7 cellular contexts compared by ENCODE assay signal in the genomic region with DNA sequence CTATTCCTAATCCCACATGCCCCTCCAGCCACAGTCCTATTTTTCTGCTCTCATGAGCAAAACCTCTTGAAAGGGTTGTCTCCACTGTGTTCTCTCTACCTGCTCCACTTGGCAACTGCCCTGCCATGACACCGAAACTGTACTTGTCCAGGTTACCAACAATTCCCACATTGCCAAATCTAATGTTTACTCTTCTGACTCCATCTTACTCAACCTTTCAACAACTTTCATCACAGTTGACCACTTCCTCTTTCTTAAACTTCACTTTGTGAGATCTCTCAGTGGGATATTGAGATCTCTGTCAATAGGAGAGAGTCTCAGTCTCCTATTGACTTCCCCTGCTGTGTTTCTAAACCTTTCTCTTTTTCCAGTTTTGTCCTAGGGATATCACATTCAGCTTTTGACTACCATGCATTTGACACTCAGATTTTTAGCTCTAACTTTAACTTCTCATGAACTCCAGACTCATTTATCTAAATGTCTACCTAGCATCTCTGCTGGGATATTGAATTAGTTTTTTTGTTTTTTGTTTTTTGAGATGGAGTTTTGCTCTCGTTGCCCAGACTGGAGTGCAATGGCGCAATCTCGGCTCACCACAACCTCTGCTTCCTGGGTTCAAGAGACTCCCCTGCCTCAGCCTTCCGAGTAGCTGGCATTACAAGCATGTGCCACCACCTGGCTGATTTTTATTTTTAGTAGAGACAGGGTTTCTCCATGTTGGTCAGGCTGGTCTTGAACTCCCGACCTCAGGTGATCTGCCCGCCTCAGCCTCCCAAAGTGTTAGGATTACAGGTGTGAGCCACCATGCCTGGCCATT.
A peak's percentile ranks its signal among the peaks of the same experiment; 100 is the strongest.
DNase-seq lines count a peak whose midpoint lies in the region; ATAC-seq and TF ChIP-seq lines count a peak whose summit lies in the region.
"Not testable (repeated sequence)": the region's sequence is repeated elsewhere in the genome, so short reads cannot be mapped to it uniquely, and the experiment has no call there.

No MANE protein-coding gene starts in this region.

- H3K36me3 ChIP-seq in OCI-LY1 (ENCODE audit: insufficient read depth, low read length), result not testable (repeated sequence)
- H3K36me3 ChIP-seq in naive thymus-derived CD4-positive, alpha-beta T cell (ENCODE audit: control insufficient read depth in 2 of 3, insufficient read depth in 3 of 3, low read length in 3 of 3), result peaks cover 0 to 10% (median 0%) of the 10 kb centered on the region in 3 experiments

- not testable (repeated sequence) for H3F3A ChIP-seq in OCI-LY1 (ENCODE audit: insufficient read depth, low read length)

- not testable (repeated sequence) for H3K4me3 Mint-ChIP-seq in activated CD4-positive, alpha-beta T cell treated with anti-CD3 and anti-CD28 coated beads for 36 hours; naive thymus-derived CD4-positive, alpha-beta T cell

- H3K9me3 Mint-ChIP-seq in activated CD4-positive, alpha-beta T cell treated with anti-CD3 and anti-CD28 coated beads for 36 hours (ENCODE audit: low read depth); naive thymus-derived CD4-positive, alpha-beta T cell: not testable (repeated sequence)

- H3K9me3 ChIP-seq in OCI-LY1 (ENCODE audit: low read length); naive thymus-derived CD4-positive, alpha-beta T cell (ENCODE audit: control insufficient read depth in 2 of 3, low read length in 3 of 3): not testable (repeated sequence)

- not testable (repeated sequence) for H3K9ac ChIP-seq in OCI-LY1 (ENCODE audit: low read length)

- DNase-seq in HL-60 (ENCODE audit: low read depth in 1 of 2, low spot score in 1 of 2), result peak; percentile 73 to 80
- DNase-seq in activated CD4-positive, alpha-beta T cell treated with anti-CD3 and anti-CD28 coated beads for 36 hours; naive thymus-derived CD4-positive, alpha-beta T cell: not testable (repeated sequence)
- DNase-seq in fibroblast of mammary gland (ENCODE audit: low read depth), result peak; percentile 61

- H3K4me1 Mint-ChIP-seq in activated CD4-positive, alpha-beta T cell treated with anti-CD3 and anti-CD28 coated beads for 36 hours; naive thymus-derived CD4-positive, alpha-beta T cell: not testable (repeated sequence)

- H3K4me1 ChIP-seq in OCI-LY1 (ENCODE audit: insufficient read depth, low read length, severe bottlenecking), result peaks cover 33% of the 10 kb centered on the region
- H3K4me1 ChIP-seq in naive thymus-derived CD4-positive, alpha-beta T cell (ENCODE audit: control insufficient read depth in 2 of 2, insufficient read depth in 2 of 2, low read length in 2 of 2), result not testable (repeated sequence)

- H3K27me3 Mint-ChIP-seq in activated CD4-positive, alpha-beta T cell treated with anti-CD3 and anti-CD28 coated beads for 36 hours; naive thymus-derived CD4-positive, alpha-beta T cell: not testable (repeated sequence)

- TF ChIP-seq CTCF in HL-60 (IDR thresholded peaks at IDR 0.05; ENCODE audit: insufficient read depth, low read length); OCI-LY1 (IDR thresholded peaks at IDR 0.05; ENCODE audit: low read length); fibroblast of mammary gland (conservative IDR thresholded peaks at IDR 0.05; ENCODE audit: control insufficient read depth, insufficient read depth, low read depth, low read length): not testable (repeated sequence)

- CTCF ChIA-PET in activated CD4-positive, alpha-beta T cell treated with anti-CD3 and anti-CD28 coated beads for 36 hours (lab: Charles Lee); naive thymus-derived CD4-positive, alpha-beta T cell (lab: Charles Lee): not testable (repeated sequence)

- peak overlapping the region; percentile 77 for H3K27ac ChIP-seq in HL-60 (replicated peaks)
- peak overlapping the region; percentile 31 for H3K27ac ChIP-seq in OCI-LY1 (ENCODE audit: low read depth, low read length, poor library complexity, severe bottlenecking)
- not testable (repeated sequence) for H3K27ac ChIP-seq in naive thymus-derived CD4-positive, alpha-beta T cell (ENCODE audit: low read depth, low read length)

- H3K4me2 ChIP-seq in OCI-LY1 (ENCODE audit: low read length), result not testable (repeated sequence)

- peaks cover 12% of the 10 kb centered on the region for H3K36me3 Mint-ChIP-seq in activated CD4-positive, alpha-beta T cell treated with anti-CD3 and anti-CD28 coated beads for 36 hours (ENCODE audit: low read depth)
- H3K36me3 Mint-ChIP-seq in naive thymus-derived CD4-positive, alpha-beta T cell, result peaks cover 9 to 56% (median 32%) of the 10 kb centered on the region in 5 donors

- H4K20me1 ChIP-seq in OCI-LY1 (ENCODE audit: insufficient read depth, low read length), result not testable (repeated sequence)

- H3K79me2 ChIP-seq in OCI-LY1 (ENCODE audit: insufficient read depth, low read length), result not testable (repeated sequence)

- H3K27me3 ChIP-seq in HL-60 (ENCODE audit: insufficient read depth, poor library complexity, severe bottlenecking); OCI-LY1 (ENCODE audit: insufficient read depth, low read length); naive thymus-derived CD4-positive, alpha-beta T cell (ENCODE audit: control insufficient read depth in 2 of 2, insufficient read depth in 2 of 2, low read length in 2 of 2): not testable (repeated sequence)

- not testable (repeated sequence) for H2AFZ ChIP-seq in OCI-LY1 (ENCODE audit: low read length)

- not testable (repeated sequence) for H3K4me3 ChIP-seq in HL-60 (replicated peaks; ENCODE audit: insufficient read depth, low read length); OCI-LY1 (ENCODE audit: low read depth, low read length, poor library complexity, severe bottlenecking); fibroblast of mammary gland (ENCODE audit: control insufficient read depth, low read depth, low read length); naive thymus-derived CD4-positive, alpha-beta T cell (ENCODE audit: low read length)

- peak overlapping the region; percentile 62 for H3K27ac Mint-ChIP-seq in activated CD4-positive, alpha-beta T cell treated with anti-CD3 and anti-CD28 coated beads for 36 hours
- H3K27ac Mint-ChIP-seq in naive thymus-derived CD4-positive, alpha-beta T cell, result peak overlapping the region in 1 of 9 donors; percentile 16

- not testable (repeated sequence) for H3K9me2 ChIP-seq in OCI-LY1 (ENCODE audit: low read depth, low read length)

- ATAC-seq in GM18498 (IDR thresholded peaks at IDR 0.05; ENCODE audit: unreplicated experiment) (peak; percentile 55), HG02610 (IDR thresholded peaks at IDR 0.05; ENCODE audit: unreplicated experiment) (peak; percentile 63)
- not testable (repeated sequence) for ATAC-seq in activated CD4-positive, alpha-beta T cell treated with anti-CD3 and anti-CD28 coated beads for 36 hours
- ATAC-seq in naive thymus-derived CD4-positive, alpha-beta T cell, result peak; percentile 74

- POLR2A ChIA-PET in activated CD4-positive, alpha-beta T cell treated with anti-CD3 and anti-CD28 coated beads for 36 hours (lab: Charles Lee); naive thymus-derived CD4-positive, alpha-beta T cell (lab: Charles Lee): not testable (repeated sequence)

- intact Hi-C loops in activated CD4-positive, alpha-beta T cell treated with anti-CD3 and anti-CD28 coated beads for 36 hours (cut with DNase I, micrococcal nuclease); naive thymus-derived CD4-positive, alpha-beta T cell (cut with micrococcal nuclease): not testable (repeated sequence)
